ENCODE assay signal across 19 cellular contexts in the genomic region with DNA sequence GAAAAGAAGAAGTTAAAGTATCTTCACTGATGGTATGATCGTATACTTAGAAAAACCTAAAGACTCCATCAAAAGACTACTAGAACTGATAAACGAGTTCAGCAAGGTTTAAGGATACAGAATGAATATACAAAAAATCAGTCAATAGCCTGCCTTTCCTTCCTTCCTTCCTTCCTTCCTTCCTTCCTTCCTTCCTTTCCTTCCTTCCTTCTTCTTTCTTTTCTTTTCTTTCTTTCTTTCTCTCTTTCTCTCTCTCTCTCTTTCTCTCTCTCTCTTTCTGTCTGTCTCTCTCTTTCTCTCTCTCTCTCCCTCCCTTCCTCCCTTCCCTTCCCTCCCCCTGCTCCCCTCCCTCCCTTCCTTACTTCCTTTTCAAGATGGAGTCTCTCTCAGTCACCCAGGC.
DNase-seq lines count a peak whose midpoint lies in the region; ATAC-seq, FAIRE-seq and TF ChIP-seq lines count a peak whose summit lies in the region.
"Had no signal": no experiment of that assay in that cellular context is flagged by ENCODE, and none has a peak within 500 bp of the region (broad histone marks: within the 10 kb centered on the region; RNA-seq: fewer than 3 reads in every experiment).

No MANE protein-coding gene starts in this region.

- H3K79me2 ChIP-seq in GM12878 (ENCODE audit: control insufficient read depth, insufficient read depth, low read length) (no peaks in the 10 kb centered on the region), H1 (ENCODE audit: control insufficient read depth in 1 of 2, insufficient read depth in 2 of 2, low read length in 2 of 2) (no peaks in the 10 kb centered on the region), keratinocyte (ENCODE audit: control insufficient read depth, insufficient read depth, low read length) (no peaks in the 10 kb centered on the region)

- H4K5ac ChIP-seq in H1 (ENCODE audit: insufficient read length, low read depth, low read length) = no peak overlapping the region

- TF ChIP-seq CTCF in VCaP (conservative IDR thresholded peaks at IDR 0.05) (no peak), GM12878 (IDR thresholded peaks at IDR 0.05 in 2 of 3, conservative IDR thresholded peaks at IDR 0.05 in 1 of 3; ENCODE audit: control insufficient read depth in 2 of 3, extremely low read depth in 1 of 3, insufficient read depth in 1 of 3, low read depth in 3 of 3, low read length in 3 of 3) (no peak), H1 (IDR thresholded peaks at IDR 0.05; ENCODE audit: control extremely low read depth in 1 of 3, insufficient read depth in 1 of 3, low read depth in 1 of 3, low read length in 3 of 3) (no peak), keratinocyte (optimal IDR thresholded peaks at IDR 0.05 in 1 of 3, IDR thresholded peaks at IDR 0.05 in 1 of 3, conservative IDR thresholded peaks at IDR 0.05 in 1 of 3; ENCODE audit: extremely low read depth in 1 of 3, insufficient read depth in 2 of 3, low read length in 3 of 3) (no peak), osteocyte (IDR thresholded peaks at IDR 0.05) (no peak)

- no peak overlapping the region for H2AK5ac ChIP-seq in H1 (ENCODE audit: low read depth, low read length)

- H3K27me3 ChIP-seq in GM12878 (replicated peaks in 1 of 2; ENCODE audit: control insufficient read depth in 2 of 2, insufficient read depth in 2 of 2, low read length in 1 of 2) (no peaks in the 10 kb centered on the region), H1 (replicated peaks in 1 of 4; ENCODE audit: control insufficient read depth in 3 of 4, extremely low read depth in 1 of 4, insufficient read depth in 3 of 4, low read length in 3 of 4) (no peaks in the 10 kb centered on the region), keratinocyte (ENCODE audit: control insufficient read depth, extremely low read depth, insufficient read depth, low read length) (no peaks in the 10 kb centered on the region)

- H2BK20ac ChIP-seq in H1 (ENCODE audit: low read length) = no peak overlapping the region

- H3K79me1 ChIP-seq in H1 (ENCODE audit: low read depth, low read length) = no peaks in the 10 kb centered on the region

- H2BK12ac ChIP-seq in H1 (ENCODE audit: low read depth, low read length) = no peak overlapping the region

- H3K9ac ChIP-seq in GM12878 (ENCODE audit: control insufficient read depth, insufficient read depth, low read length) (no peak overlapping the region), H1 (replicated peaks in 1 of 4; ENCODE audit: extremely low read depth in 1 of 4, low read depth in 3 of 4, low read length in 3 of 4) (no peak overlapping the region), keratinocyte (ENCODE audit: control insufficient read depth, extremely low read depth, insufficient read depth, low read length) (no peak overlapping the region)

- H2BK15ac ChIP-seq in H1 (ENCODE audit: low read length) = no peak overlapping the region

- peaks cover 3% of the 10 kb centered on the region for H3K36me3 Mint-ChIP-seq in osteocyte (ENCODE audit: unreplicated experiment)
- H3K36me3 Mint-ChIP-seq: CD8-positive, alpha-beta T cell had no signal

- dilution Hi-C loops in keratinocyte (cut with MboI; ENCODE audit: extremely low pct_ligation_motif_present, low sequenced_read_pairs) = loop anchor here (25.0 kb wide), 1 partner anchor 358 kb away; the partner anchor contains the start of gene BMPR1B

- DNase-seq in GM12878 (ENCODE audit: low read depth, low spot score) = no peak
- no peak for DNase-seq in H1 (ENCODE audit: low read depth in 1 of 2, low spot score in 2 of 2)
- no peak for DNase-seq in keratinocyte (ENCODE audit: low read depth, low spot score)
- DNase-seq in DMS153 (lab: John Stamatoyannopoulos, UW) = no peak
- DNase-seq in activated CD4-positive, alpha-beta T cell treated with anti-CD3 and anti-CD28 coated beads, Interleukin-2, amount 50 U/mL, for 4 hours = no peak
- no peak for DNase-seq in osteocyte (ENCODE audit: extremely low spot score, unreplicated experiment)
- DNase-seq: C1 segment of cervical spinal cord; Caco-2; CD8-positive, alpha-beta T cell; DMS79; EL; GDM1; GOT3; H7; HCEC 1CT had no signal

- H3K4me1 Mint-ChIP-seq in osteocyte (ENCODE audit: unreplicated experiment) = peaks cover 4% of the 10 kb centered on the region

- H2AFZ ChIP-seq in GM12878 (ENCODE audit: control insufficient read depth, low read depth, low read length) (no peak overlapping the region), H1 (ENCODE audit: low read length) (no peak overlapping the region), keratinocyte (ENCODE audit: control insufficient read depth, low read length) (no peak overlapping the region)

- no peaks in the 10 kb centered on the region for H3K9me1 ChIP-seq in keratinocyte (ENCODE audit: control insufficient read depth, extremely low read depth, insufficient read depth, low read length)

- H3K4me1 ChIP-seq in GM12878 (ENCODE audit: control insufficient read depth, insufficient read depth, low read length) (no peaks in the 10 kb centered on the region), H1 (replicated peaks in 1 of 4; ENCODE audit: control insufficient read depth in 3 of 4, insufficient read depth in 4 of 4, low read length in 3 of 4) (no peaks in the 10 kb centered on the region), keratinocyte (ENCODE audit: control insufficient read depth, extremely low read depth, insufficient read depth, low read length) (no peaks in the 10 kb centered on the region)

- FAIRE-seq in GM12878 (lab: Jason Lieb, UNC) (peak; percentile 92), H1 (lab: Jason Lieb, UNC) (peak; percentile 88), keratinocyte (lab: Jason Lieb, UNC) (peak; percentile 26)
- FAIRE-seq: GM12892, GM19239 had no signal

- no peaks in the 10 kb centered on the region for H3K36me3 ChIP-seq in GM12878 (ENCODE audit: control insufficient read depth in 2 of 2, insufficient read depth in 2 of 2, low read length in 1 of 2)
- H3K36me3 ChIP-seq in H1 (ENCODE audit: control insufficient read depth in 2 of 4, insufficient read depth in 4 of 4, low read length in 3 of 4) = no peaks in the 10 kb centered on the region
- no peaks in the 10 kb centered on the region for H3K36me3 ChIP-seq in keratinocyte (ENCODE audit: control insufficient read depth in 2 of 2, extremely low read depth in 1 of 2, insufficient read depth in 2 of 2, low read length in 2 of 2)

- H3K27me3 Mint-ChIP-seq in osteocyte (ENCODE audit: unreplicated experiment) = no peaks in the 10 kb centered on the region

- POLR2A ChIA-PET in GM12878 (lab: Charles Lee) = no interaction called here
- POLR2A ChIA-PET in H1 (lab: Charles Lee; ENCODE audit: partially characterized antibody) = no interaction called here

- no peak overlapping the region for H2BK5ac ChIP-seq in H1 (ENCODE audit: low read depth, low read length)

- H4K20me1 ChIP-seq in GM12878 (ENCODE audit: control insufficient read depth, insufficient read depth) (no peaks in the 10 kb centered on the region), H1 (replicated peaks in 1 of 2; ENCODE audit: control insufficient read depth in 1 of 2, insufficient read depth in 2 of 2, low read length in 2 of 2) (no peaks in the 10 kb centered on the region), keratinocyte (ENCODE audit: control insufficient read depth, extremely low read depth, insufficient read depth, low read length) (no peaks in the 10 kb centered on the region)

- no peak overlapping the region for H2BK120ac ChIP-seq in H1 (replicated peaks; ENCODE audit: low read depth, low read length)

- H3K27ac Mint-ChIP-seq in osteocyte (ENCODE audit: unreplicated experiment) = no peak overlapping the region
- H3K27ac Mint-ChIP-seq: CD8-positive, alpha-beta T cell had no signal

- H3K27ac ChIP-seq in VCaP = peak overlapping the region; percentile 85
- H3K27ac ChIP-seq in GM12878 (ENCODE audit: control insufficient read depth, insufficient read depth) = no peak overlapping the region
- no peak overlapping the region for H3K27ac ChIP-seq in H1 (ENCODE audit: low read depth, low read length)
- no peak overlapping the region for H3K27ac ChIP-seq in keratinocyte (ENCODE audit: control insufficient read depth, insufficient read depth, low read length)

- 19% methylated on average over 2 of the region's 2 CpGs for WGBS in GM12878 (ENCODE audit: insufficient coverage, insufficient replicate concordance, low lambda C conversion rate, missing lambda C conversion rate)
- 93% methylated on average over 2 of the region's 2 CpGs; no CpG with 5 or more reads in 1 of the 2 experiments for WGBS in H1 (ENCODE audit: extremely low coverage in 1 of 2, insufficient coverage in 1 of 2, insufficient read length in 1 of 2, insufficient replicate concordance in 2 of 2, low coverage in 1 of 2, low lambda C conversion rate in 2 of 2, missing lambda C conversion rate in 1 of 2), 2 experiments

- CTCF ChIA-PET in GM12878 (lab: Yijun Ruan, JAX) = no interaction called here
- CTCF ChIA-PET in H1 (lab: Charles Lee; ENCODE audit: partially characterized antibody) = no interaction called here

- RAD21 ChIA-PET in GM12878 (lab: Charles Lee; ENCODE audit: unreplicated experiment) = no interaction called here

- no peak overlapping the region for H3K14ac ChIP-seq in H1 (ENCODE audit: insufficient read length)

- no peak overlapping the region for H3K18ac ChIP-seq in H1 (ENCODE audit: extremely low read depth, low read length)

- no peak overlapping the region for H3K4me3 Mint-ChIP-seq in osteocyte (ENCODE audit: unreplicated experiment)
- H3K4me3 Mint-ChIP-seq: CD8-positive, alpha-beta T cell had no signal

- SMC1A ChIA-PET in GM12878 (lab: Charles Lee; ENCODE audit: uncharacterized antibody, unreplicated experiment) = no interaction called here

- no peaks in the 10 kb centered on the region for H3K23me2 ChIP-seq in H1 (ENCODE audit: low read depth, low read length)

- H3K9me3 ChIP-seq in GM12878 (replicated peaks; ENCODE audit: control insufficient read depth, insufficient read depth, low read length) = no peaks in the 10 kb centered on the region
- no peaks in the 10 kb centered on the region for H3K9me3 ChIP-seq in H1 (ENCODE audit: insufficient read depth in 2 of 2, low read depth in 1 of 2, low read length in 1 of 2)
- no peaks in the 10 kb centered on the region for H3K9me3 ChIP-seq in keratinocyte (ENCODE audit: control insufficient read depth, low read depth, low read length)
- H3K9me3 ChIP-seq: Caco-2 had no signal

- no peak overlapping the region for H4K8ac ChIP-seq in H1 (ENCODE audit: extremely low read depth, insufficient read depth, low read length)

- no peaks in the 10 kb centered on the region for H3K9me3 Mint-ChIP-seq in osteocyte (ENCODE audit: unreplicated experiment)
- H3K9me3 Mint-ChIP-seq: CD8-positive, alpha-beta T cell had no signal

- in situ Hi-C loops in GM12878 (cut with MboI) = loop anchor here (10.0 kb wide), 1 partner anchor 496 kb away; no protein-coding TSS in a partner anchor

- TF ChIP-seq POLR2A in GM12878 (IDR thresholded peaks at IDR 0.05; ENCODE audit: low read depth, low read length) (no peak), H1 (IDR thresholded peaks at IDR 0.05; ENCODE audit: control extremely low read depth in 1 of 2, low read depth in 2 of 2, low read length in 2 of 2) (no peak)

- no TSS peak for BruUV-seq in GM12878 (replicated peaks; lab: Mats Ljungman, UMichigan)

- H3K4me3 ChIP-seq in GM12878 (no peak overlapping the region), H1 (ENCODE audit: extremely low read depth in 1 of 4, insufficient read depth in 2 of 4, low read depth in 3 of 4, low read length in 4 of 4) (no peak overlapping the region), keratinocyte (ENCODE audit: control insufficient read depth in 2 of 3, extremely low read depth in 1 of 3, insufficient read depth in 2 of 3, low read depth in 1 of 3, low read length in 3 of 3) (no peak overlapping the region)

- intact Hi-C loops in GM12878 (cut with micrococcal nuclease; ENCODE audit: unreplicated experiment) = no loop called here

- TF ChIP-seq EP300 in GM12878 (IDR thresholded peaks at IDR 0.05; ENCODE audit: borderline replicate concordance in 1 of 2, control insufficient read depth in 1 of 2, low read depth in 2 of 2, low read length in 2 of 2) = no peak
- no peak for TF ChIP-seq EP300 in H1 (IDR thresholded peaks at IDR 0.05; ENCODE audit: borderline replicate concordance in 1 of 2, low read depth in 2 of 2, low read length in 2 of 2)

- H4K91ac ChIP-seq in H1 (replicated peaks; ENCODE audit: insufficient read length, low read length) = no peak overlapping the region

- no peak overlapping the region for H3K4me2 ChIP-seq in GM12878 (ENCODE audit: control insufficient read depth, insufficient read depth)
- no peak overlapping the region for H3K4me2 ChIP-seq in H1 (ENCODE audit: insufficient read depth in 1 of 2, low read depth in 2 of 2, low read length in 2 of 2)
- H3K4me2 ChIP-seq in keratinocyte (ENCODE audit: control insufficient read depth, extremely low read depth, insufficient read depth, low read depth, low read length) = no peak overlapping the region

- H3K56ac ChIP-seq in H1 (replicated peaks; ENCODE audit: insufficient read length, low read depth, low read length) = no peak overlapping the region

- H3K23ac ChIP-seq in H1 (ENCODE audit: insufficient read length) = no peak overlapping the region

- TF ChIP-seq RAD21 in GM12878 (IDR thresholded peaks at IDR 0.05; ENCODE audit: insufficient read depth, low read depth, low read length) = no peak
- no peak for TF ChIP-seq RAD21 in H1 (IDR thresholded peaks at IDR 0.05 in 1 of 2, conservative IDR thresholded peaks at IDR 0.05 in 1 of 2; ENCODE audit: low read depth in 2 of 2, low read length in 2 of 2)

- H3K4ac ChIP-seq in H1 (replicated peaks; ENCODE audit: insufficient read length, low read depth, low read length) = no peak overlapping the region

- ATAC-seq in GM12878 = no peak
- ATAC-seq in GM19395 (IDR thresholded peaks at IDR 0.05; ENCODE audit: unreplicated experiment) = no peak
- ATAC-seq: CD8-positive, alpha-beta T cell had no signal
